ENCODE assay signal across 13 cellular contexts in the genomic region with DNA sequence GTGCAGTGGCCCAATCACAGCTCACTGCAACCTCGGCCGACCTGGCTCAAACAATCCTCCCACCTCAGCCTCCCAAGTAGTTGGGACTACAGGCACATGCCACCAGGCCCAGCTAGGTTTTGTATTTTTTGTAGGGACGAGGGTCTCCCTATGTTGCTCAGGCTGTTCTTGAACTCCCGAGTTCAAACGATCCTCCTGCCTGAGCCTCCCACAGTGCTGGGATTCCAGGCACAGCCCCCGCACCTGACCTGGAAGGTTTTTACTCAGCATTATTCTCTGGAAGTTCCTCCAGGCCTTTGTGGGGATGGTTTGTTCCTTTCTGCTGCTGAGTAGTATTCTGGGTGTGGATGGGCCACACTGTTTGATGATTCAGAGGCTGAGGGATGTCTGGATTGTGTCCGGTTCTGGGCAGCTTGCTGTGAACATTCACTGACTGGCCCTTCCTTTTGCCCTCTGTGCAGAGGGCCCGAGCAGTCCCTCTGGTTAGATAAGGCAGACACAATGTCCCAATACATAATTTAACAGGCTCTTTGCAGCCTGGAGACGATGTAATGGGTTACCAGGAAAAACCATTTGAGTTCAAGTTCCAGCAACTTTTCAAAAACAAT. TPM values are rescaled to one million over a fixed set of nuclear protein-coding genes. Genes with fewer than 3 reads are reported as not detected.
A peak's percentile ranks its signal among the peaks of the same experiment; 100 is the strongest.
DNase-seq lines count a peak whose midpoint lies in the region; ATAC-seq and TF ChIP-seq lines count a peak whose summit lies in the region.
"Had no signal": no experiment of that assay in that cellular context is flagged by ENCODE, and none has a peak within 500 bp of the region (broad histone marks: within the 10 kb centered on the region; RNA-seq: fewer than 3 reads in every experiment).

No MANE protein-coding gene starts in this region.

- no peaks in the 10 kb centered on the region for H3K36me3 ChIP-seq in neuronal stem cell (replicated peaks in 1 of 2; ENCODE audit: control insufficient read depth in 2 of 2, insufficient read depth in 2 of 2, low read length in 2 of 2)
- H3K36me3 ChIP-seq: colonic mucosa had no signal

- WGBS in neuronal stem cell (ENCODE audit: extremely low coverage in 2 of 2, insufficient read length in 2 of 2, insufficient replicate concordance in 1 of 2), 2 donors: no CpG with 5 or more reads among the region's 9 CpGs

- no peak overlapping the region for H2AK5ac ChIP-seq in neuronal stem cell (ENCODE audit: low read depth, low read length)

- H3K18ac ChIP-seq in neuronal stem cell (ENCODE audit: low read length): no peak overlapping the region

- peaks cover 1% of the 10 kb centered on the region for H3K79me1 ChIP-seq in neuronal stem cell (ENCODE audit: low read depth, low read length)

- peaks cover 5% of the 10 kb centered on the region for H3K36me3 Mint-ChIP-seq in activated naive CD4-positive, alpha-beta T cell treated with anti-CD3 and anti-CD28 coated beads, Interleukin-2, amount 10 ng/mL, durations not matched to agents 7 days and 5 days

- no peak overlapping the region for H2BK5ac ChIP-seq in neuronal stem cell (ENCODE audit: low read length)

- CTCF ChIA-PET in RWPE1 (lab: Yijun Ruan, JAX): interaction anchor here (0.6 kb wide), 1 partner anchor 50 kb away, joined by 3 read pairs; no protein-coding TSS in a partner anchor
- CTCF ChIA-PET in activated naive CD4-positive, alpha-beta T cell treated with anti-CD3 and anti-CD28 coated beads, Interleukin-2, amount 10 ng/mL, durations not matched to agents 7 days and 5 days (lab: Charles Lee): no interaction called here

- no peak overlapping the region for H3K14ac ChIP-seq in neuronal stem cell (ENCODE audit: low read length)

- ATAC-seq in GM21786 (IDR thresholded peaks at IDR 0.05; ENCODE audit: unreplicated experiment): no peak
- ATAC-seq: naive thymus-derived CD4-positive, alpha-beta T cell had no signal

- no peak overlapping the region for H2BK12ac ChIP-seq in neuronal stem cell (ENCODE audit: low read length)

- H2BK15ac ChIP-seq in neuronal stem cell (ENCODE audit: low read length): no peak overlapping the region

- peaks cover 0 to 11% of the 10 kb centered on the region in 2 donors for H3K4me1 ChIP-seq in neuronal stem cell (ENCODE audit: control insufficient read depth in 2 of 2, insufficient read depth in 1 of 2, low read depth in 1 of 2, low read length in 2 of 2)
- H3K4me1 ChIP-seq: colonic mucosa had no signal

- H3K27ac ChIP-seq in RWPE1 (peak overlapping the region; percentile 94), neuronal stem cell (replicated peaks; ENCODE audit: low read length) (no peak overlapping the region)
- H3K27ac ChIP-seq: C4-2B, colonic mucosa had no signal

- POLR2A ChIA-PET in RWPE1 (lab: Yijun Ruan, JAX; ENCODE audit: low non-redundant PET): no interaction called here

- H3K27ac Mint-ChIP-seq in activated naive CD4-positive, alpha-beta T cell treated with anti-CD3 and anti-CD28 coated beads, Interleukin-2, amount 10 ng/mL, durations not matched to agents 7 days and 5 days: no peak overlapping the region

- H3K23ac ChIP-seq in neuronal stem cell (ENCODE audit: low read depth, low read length, poor library complexity): no peak overlapping the region

- no peaks in the 10 kb centered on the region for H3K9me3 Mint-ChIP-seq in activated naive CD4-positive, alpha-beta T cell treated with anti-CD3 and anti-CD28 coated beads, Interleukin-2, amount 10 ng/mL, durations not matched to agents 7 days and 5 days
- H3K9me3 Mint-ChIP-seq: naive thymus-derived CD4-positive, alpha-beta T cell had no signal

- H3K27me3 Mint-ChIP-seq in activated naive CD4-positive, alpha-beta T cell treated with anti-CD3 and anti-CD28 coated beads, Interleukin-2, amount 10 ng/mL, durations not matched to agents 7 days and 5 days: peaks cover 7% of the 10 kb centered on the region
- H3K27me3 Mint-ChIP-seq: naive thymus-derived CD4-positive, alpha-beta T cell had no signal

- peaks cover 0 to 2% (median 2%) of the 10 kb centered on the region in 3 experiments for H3K27me3 ChIP-seq in neuronal stem cell (ENCODE audit: control insufficient read depth in 3 of 3, insufficient read depth in 3 of 3, low read depth in 1 of 3, low read length in 3 of 3)
- H3K27me3 ChIP-seq: colonic mucosa had no signal

- H2BK120ac ChIP-seq in neuronal stem cell (ENCODE audit: low read depth, low read length): no peak overlapping the region

- H3K4me1 Mint-ChIP-seq in activated naive CD4-positive, alpha-beta T cell treated with anti-CD3 and anti-CD28 coated beads, Interleukin-2, amount 10 ng/mL, durations not matched to agents 7 days and 5 days: peaks cover 18% of the 10 kb centered on the region

- H3K4ac ChIP-seq in neuronal stem cell (ENCODE audit: low read length): no peak overlapping the region

- peak; percentile 95 for DNase-seq in AG08395 (ENCODE audit: low spot score)
- peak; percentile 81 for DNase-seq in RWPE1 (ENCODE audit: low spot score)
- DNase-seq in fibroblast of the aortic adventitia (ENCODE audit: low read depth): peak; percentile 95
- DNase-seq in neuronal stem cell (ENCODE audit: low spot score): no peak
- no peak for DNase-seq in globus pallidus (ENCODE audit: low spot score)
- no peak for DNase-seq in activated naive CD4-positive, alpha-beta T cell treated with anti-CD3 and anti-CD28 coated beads, Interleukin-2, amount 10 ng/mL, durations not matched to agents 7 days and 5 days
- DNase-seq in DMS153 (lab: John Stamatoyannopoulos, UW): no peak
- DNase-seq: activated CD4-positive, CD25-positive, alpha-beta regulatory T cell treated with anti-CD3 and anti-CD28 coated beads, Interleukin-2, amount 50 U/mL, for 72 hours; colonic mucosa; naive thymus-derived CD4-positive, alpha-beta T cell; NCI-H2107 had no signal

- no peak overlapping the region for H3K9ac ChIP-seq in neuronal stem cell (ENCODE audit: low read depth, low read length, poor library complexity)

- no peak overlapping the region for H4K8ac ChIP-seq in neuronal stem cell (ENCODE audit: low read depth, low read length)

- no peaks in the 10 kb centered on the region for H3K9me3 ChIP-seq in neuronal stem cell (replicated peaks in 1 of 2; ENCODE audit: control insufficient read depth in 2 of 2, insufficient read depth in 1 of 2, low read depth in 1 of 2, low read length in 2 of 2)
- H3K9me3 ChIP-seq: colonic mucosa had no signal

- no peak overlapping the region for H3K4me2 ChIP-seq in neuronal stem cell (ENCODE audit: insufficient read depth, low read length, poor library complexity, severe bottlenecking)

- no peak overlapping the region for H4K91ac ChIP-seq in neuronal stem cell (ENCODE audit: low read depth, low read length, poor library complexity)

- H3K4me3 ChIP-seq in fibroblast of the aortic adventitia (ENCODE audit: low read depth, low read length) (no peak overlapping the region), neuronal stem cell (ENCODE audit: low read length in 2 of 2) (no peak overlapping the region)
- H3K4me3 ChIP-seq: colonic mucosa had no signal

- TF ChIP-seq CTCF in RWPE1 (conservative IDR thresholded peaks at IDR 0.05; ENCODE audit: low read depth) (no peak), fibroblast of the aortic adventitia (IDR thresholded peaks at IDR 0.05; ENCODE audit: insufficient read depth, low read length) (no peak)

- H3K4me3 Mint-ChIP-seq in activated naive CD4-positive, alpha-beta T cell treated with anti-CD3 and anti-CD28 coated beads, Interleukin-2, amount 10 ng/mL, durations not matched to agents 7 days and 5 days: no peak overlapping the region
- H3K4me3 Mint-ChIP-seq: naive thymus-derived CD4-positive, alpha-beta T cell had no signal

- H2AFZ ChIP-seq in neuronal stem cell (ENCODE audit: low read length): peak overlapping the region; percentile 82

RNA-seq across cellular contexts. Expression of a gene that starts 6.0 kb away (rescaled TPM):
- 25.3 and 43.1 TPM in 2 replicates for total RNA-seq in fibroblast of the aortic adventitia (ENCODE audit: low replicate concordance)
- polyA plus RNA-seq in neuronal stem cell (2013, experiment 1 of 2): 11.6 TPM
- 12.2 TPM for polyA plus RNA-seq in neuronal stem cell (2013, experiment 2 of 2)

Comparison
In these comparisons a context has a peak if more than half of its experiments do, and no peak if none do; other contexts are left out.
1. DNase-seq: peak in AG08395 (single experiment), RWPE1 (single experiment) and fibroblast of the aortic adventitia (single experiment); none in neuronal stem cell (single experiment), globus pallidus (single experiment), activated naive CD4-positive, alpha-beta T cell treated with anti-CD3 and anti-CD28 coated beads, Interleukin-2, amount 10 ng/mL, durations not matched to agents 7 days and 5 days (single experiment) and DMS153 (single experiment).